In genomic region chr3:131386429-131386926, GRCh38 we compare ENCODE assay signal across 1 cellular context.
TF ChIP-seq lines count a peak whose summit lies in the region.

No MANE protein-coding gene starts in this region.

TF ChIP-seq in liver, 16 proteins besides CTCF, POLR2A, EP300 and RAD21 (continued from another document):
- TF ChIP-seq REST (IDR thresholded peaks at IDR 0.05) (no peak), HNF4G (IDR thresholded peaks at IDR 0.05) (peak; percentile 38), EGR1 (IDR thresholded peaks at IDR 0.05; ENCODE audit: low read depth in 2 of 2) (no peak), FOXA2 (IDR thresholded peaks at IDR 0.05) (no peak), NR2F2 (IDR thresholded peaks at IDR 0.05) (peak; percentile 98), JUND (IDR thresholded peaks at IDR 0.05) (peak; percentile 48 to 55), ZBTB33 (IDR thresholded peaks at IDR 0.05) (no peak)
